In the genomic region with DNA sequence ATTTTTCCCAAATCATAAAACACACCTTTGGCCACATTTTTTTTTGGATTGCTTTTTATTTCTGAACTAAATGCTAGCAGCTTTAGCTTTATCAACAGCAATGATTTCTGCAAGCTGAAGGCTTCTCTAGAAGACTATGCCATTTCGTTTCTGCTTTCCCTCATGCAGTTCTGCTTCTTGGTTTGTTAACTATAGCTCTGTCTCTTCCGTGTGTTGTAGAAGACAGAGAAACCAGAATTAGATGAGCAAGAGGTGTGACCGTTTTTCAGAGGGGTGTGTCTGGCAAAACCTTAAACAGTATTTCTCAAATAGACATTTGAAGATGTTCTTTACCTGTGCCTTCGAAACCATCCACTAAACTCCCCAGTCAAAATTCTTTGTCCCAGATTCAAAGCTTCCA, we compare ENCODE assay signal across 28 cellular contexts.
"Had no signal": no experiment of that assay in that cellular context is flagged by ENCODE, and none has a peak within 500 bp of the region (broad histone marks: within the 10 kb centered on the region; RNA-seq: fewer than 3 reads in every experiment).

No MANE protein-coding gene starts in this region.

- FAIRE-seq: kidney had no signal

- ATAC-seq: esophagus mucosa; foreskin keratinocyte; gastroesophageal sphincter; heart left ventricle; left lung; naive thymus-derived CD4-positive, alpha-beta T cell; psoas muscle; right cardiac atrium; stimulated activated memory B cell treated with anti-CD40 and anti-IgM and Interleukin-4, amounts not matched to agents 10 μg/mL and 1 μg/mL and 100 μg/mL, for 72 hours; stimulated activated naive CD8-positive, alpha-beta T cell treated with anti-CD3 and anti-CD28 coated beads, Interleukin-15, Interleukin-2, amounts not matched to agents 100 U/mL and 50 U/mL, for 24 hours had no signal

- H3K27ac Mint-ChIP-seq: dendritic cell treated with granulocyte-macrophage colony-stimulating factor and Interleukin-4, amounts not matched to agents 40 ng/mL and 50 ng/mL, for 4 days; endodermal cell; naive thymus-derived CD4-positive, alpha-beta T cell; stimulated activated memory B cell treated with anti-CD40 and anti-IgM and Interleukin-4, amounts not matched to agents 10 μg/mL and 1 μg/mL and 100 μg/mL, for 72 hours; type B pancreatic cell had no signal

- H3K36me3 Mint-ChIP-seq: naive thymus-derived CD4-positive, alpha-beta T cell; stimulated activated memory B cell treated with anti-CD40 and anti-IgM and Interleukin-4, amounts not matched to agents 10 μg/mL and 1 μg/mL and 100 μg/mL, for 72 hours had no signal

- H3K27ac ChIP-seq: epithelial cell of prostate, foreskin keratinocyte, gastroesophageal sphincter, heart left ventricle, hepatocyte, left lung, ovary, psoas muscle, testis, tibial artery had no signal

- H3K4me3 Mint-ChIP-seq: dendritic cell treated with granulocyte-macrophage colony-stimulating factor and Interleukin-4, amounts not matched to agents 40 ng/mL and 50 ng/mL, for 4 days; endodermal cell; naive thymus-derived CD4-positive, alpha-beta T cell; nephron; stimulated activated memory B cell treated with anti-CD40 and anti-IgM and Interleukin-4, amounts not matched to agents 10 μg/mL and 1 μg/mL and 100 μg/mL, for 72 hours; type B pancreatic cell had no signal

- H3K9me3 Mint-ChIP-seq: endodermal cell had no signal

- DNase-seq: effector CD8-positive, alpha-beta T cell; endodermal cell; foreskin keratinocyte; heart left ventricle; kidney; left lung; mesenchymal stem cell; midbrain; naive thymus-derived CD4-positive, alpha-beta T cell; occipital lobe; ovary; posterior cingulate gyrus; psoas muscle; right cardiac atrium; sigmoid colon; stimulated activated CD4-positive, alpha-beta T cell treated with anti-CD3 and anti-CD28 coated beads, Interleukin-4, amount 100 ng/mL, for 4 hours; stimulated activated naive CD8-positive, alpha-beta T cell treated with anti-CD3 and anti-CD28 coated beads, Interleukin-15, Interleukin-2, amounts not matched to agents 100 U/mL and 50 U/mL, for 24 hours; substantia nigra; testis; tibial artery had no signal

- H3K4me3 ChIP-seq: gastroesophageal sphincter, heart left ventricle, hepatocyte, left lung, ovary, psoas muscle, sigmoid colon, testis, tibial artery had no signal

- H3K4me1 Mint-ChIP-seq: endodermal cell; naive thymus-derived CD4-positive, alpha-beta T cell; nephron; stimulated activated memory B cell treated with anti-CD40 and anti-IgM and Interleukin-4, amounts not matched to agents 10 μg/mL and 1 μg/mL and 100 μg/mL, for 72 hours had no signal

- H3K27me3 Mint-ChIP-seq: dendritic cell treated with granulocyte-macrophage colony-stimulating factor and Interleukin-4, amounts not matched to agents 40 ng/mL and 50 ng/mL, for 4 days; type B pancreatic cell had no signal
